12 cellular contexts compared by ENCODE assay signal in genomic region chr3:54733079-54733478, GRCh38.
"Had no signal": no experiment of that assay in that cellular context is flagged by ENCODE, and none has a peak within 500 bp of the region (broad histone marks: within the 10 kb centered on the region; RNA-seq: fewer than 3 reads in every experiment).

No MANE protein-coding gene starts in this region.

- H2AFZ ChIP-seq: neural progenitor cell had no signal

- H3K27me3 ChIP-seq: neural progenitor cell, pancreas, thyroid gland had no signal

- DNase-seq: activated CD4-positive, alpha-beta T cell treated with anti-CD3 and anti-CD28 coated beads, Interleukin-2, amount 50 U/mL, for 4 hours; activated effector memory CD4-positive, alpha-beta T cell treated with Interleukin-2 at 50 U/mL for 16 hours; activated T-cell treated with anti-CD3 and anti-CD28 coated beads, Interleukin-2, amount 50 U/mL, for 1 hour; central memory CD4-positive, alpha-beta T cell; effector CD8-positive, alpha-beta T cell; hypothalamus; kidney glomerular epithelial cell; pancreas; small intestine; thyroid gland had no signal

- H3K4me1 ChIP-seq: thyroid gland had no signal

- H3K9me3 ChIP-seq: pancreas, thyroid gland had no signal

- H3K27ac ChIP-seq: coronary artery, neural progenitor cell, pancreas, thyroid gland had no signal

- H3K9ac ChIP-seq: neural progenitor cell had no signal

- H3K36me3 ChIP-seq: neural progenitor cell, pancreas, thyroid gland had no signal

- H3K4me2 ChIP-seq: neural progenitor cell had no signal

- ATAC-seq: pancreas had no signal

- H3K4me3 ChIP-seq: coronary artery, neural progenitor cell, pancreas, thyroid gland had no signal
